In the genomic region with DNA sequence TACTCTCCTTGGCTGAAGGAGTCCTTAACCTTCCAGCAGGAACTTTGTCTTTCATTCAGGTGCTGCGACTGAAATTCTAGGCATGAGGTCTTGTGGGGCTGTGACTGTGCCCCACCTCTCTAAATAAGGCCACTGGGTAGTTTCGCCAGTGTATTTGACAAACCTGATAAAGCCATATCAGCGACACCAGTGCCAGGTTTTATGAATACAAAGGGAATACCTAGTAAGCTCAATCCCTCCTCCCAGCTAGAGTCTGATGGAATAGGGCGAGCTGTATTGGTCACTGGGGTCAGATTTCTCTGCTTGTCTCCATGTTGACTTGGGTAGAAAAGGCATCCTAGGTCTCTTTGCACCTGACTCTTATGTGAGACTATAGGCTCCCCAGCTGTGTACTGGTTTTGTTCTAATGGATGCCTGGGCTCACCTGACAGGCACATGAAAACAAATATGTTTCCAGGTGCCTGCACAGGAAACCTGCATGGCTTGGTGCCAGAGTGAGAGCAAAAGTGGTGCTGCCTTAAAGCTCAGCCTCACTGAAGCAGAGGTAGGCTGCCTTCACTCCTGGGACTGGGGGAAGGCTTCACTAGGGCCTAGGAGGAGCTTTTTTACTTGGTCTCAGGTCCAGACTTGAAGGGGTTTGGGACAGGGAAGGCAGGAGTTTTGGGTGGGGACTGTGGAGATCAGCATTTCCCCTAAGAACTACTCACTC, we compare ENCODE assay signal across 9 cellular contexts. TPM values are rescaled to one million over a fixed set of nuclear protein-coding genes. Genes with fewer than 3 reads are reported as not detected.
DNase-seq lines count a peak whose midpoint lies in the region; TF ChIP-seq lines count a peak whose summit lies in the region.
"Had no signal": no experiment of that assay in that cellular context is flagged by ENCODE, and none has a peak within 500 bp of the region (broad histone marks: within the 10 kb centered on the region; RNA-seq: fewer than 3 reads in every experiment).

No MANE protein-coding gene starts in this region.

- DNase-seq in OCI-LY7 (ENCODE audit: low spot score) (peak; percentile 82), adipocyte (ENCODE audit: low read depth) (no peak), EL (no peak), NOMO-1 treated with dmso at 0.1 percent for 144 hours (lab: John Stamatoyannopoulos, UW; ENCODE audit: unreplicated experiment) (no peak), esophagus muscularis mucosa (ENCODE audit: extremely low spot score) (no peak)
- DNase-seq in stimulated activated CD4-positive, alpha-beta T cell treated with anti-CD3 and anti-CD28 coated beads, Interleukin-2, amount 100 ng/mL, for 4 hours (ENCODE audit: low read depth): peak; percentile 29
- no peak for DNase-seq in stimulated activated CD8-positive, alpha-beta memory T cell treated with anti-CD3 and anti-CD28 coated beads, Interleukin-4, amount 100 ng/mL, for 48 hours

- H3K4me2 ChIP-seq in KMS-11: peak overlapping the region; percentile 2; the same call in 1 of the 2 replicates
- peak overlapping the region; percentile 64 for H3K4me2 ChIP-seq in OCI-LY7 (ENCODE audit: low read length)

- no peak for TF ChIP-seq CTCF in KMS-11 (conservative IDR thresholded peaks at IDR 0.05; ENCODE audit: low read depth, low read length)
- no peak for TF ChIP-seq CTCF in OCI-LY7 (conservative IDR thresholded peaks at IDR 0.05; ENCODE audit: low read length)
- no peak for TF ChIP-seq CTCF in esophagus muscularis mucosa (IDR thresholded peaks at IDR 0.05)

- 95% methylated on average over 4 of the region's 4 CpGs for whole genome bisulfite sequencing in esophagus muscularis mucosa

- CTCF ChIA-PET in OCI-LY7 (lab: Charles Lee; ENCODE audit: unreplicated experiment): interaction anchor here (0.6 to 1.9 kb wide), 4 partner anchors 9 to 15 kb away, joined by 4 to 13 read pairs (median 6); partner anchors contain the start of gene SLC7A6

- TF ChIP-seq POLR2A in esophagus muscularis mucosa (IDR thresholded peaks at IDR 0.05; ENCODE audit: low read depth): no peak

- H3K79me2 ChIP-seq in KMS-11 (ENCODE audit: insufficient read depth, low read depth): peaks cover 71% of the 10 kb centered on the region
- H3K79me2 ChIP-seq in OCI-LY7 (ENCODE audit: insufficient read depth, low read depth, low read length): peaks cover 81% of the 10 kb centered on the region

- H3K9ac ChIP-seq in KMS-11 (no peak overlapping the region), adipocyte (ENCODE audit: low read length) (peak overlapping the region; percentile 9)

- no peaks in the 10 kb centered on the region for H3K27me3 ChIP-seq in KMS-11 (ENCODE audit: insufficient read depth, low read depth)
- no peaks in the 10 kb centered on the region for H3K27me3 ChIP-seq in adipocyte (replicated peaks; ENCODE audit: control insufficient read depth, insufficient read depth, low read length)
- H3K27me3 ChIP-seq in esophagus muscularis mucosa: no peaks in the 10 kb centered on the region

- H3K4me3 ChIP-seq in KMS-11 (IDR thresholded peaks at IDR 0.05; ENCODE audit: insufficient read depth, low read depth, low read length) (no peak overlapping the region), OCI-LY7 (ENCODE audit: low read depth, low read length, poor library complexity, severe bottlenecking) (peak overlapping the region; percentile 15), adipocyte (ENCODE audit: low read length) (no peak overlapping the region), esophagus muscularis mucosa (no peak overlapping the region)
- H3K4me3 ChIP-seq: HAP-1 had no signal

- H3K36me3 ChIP-seq in KMS-11 (ENCODE audit: insufficient read depth) (peaks cover 3% of the 10 kb centered on the region; the same call in 1 of the 2 replicates), OCI-LY7 (ENCODE audit: insufficient read depth, low read length) (peaks cover 84% of the 10 kb centered on the region), adipocyte (ENCODE audit: control insufficient read depth, insufficient read depth, low read length, severe bottlenecking) (peaks cover 73% of the 10 kb centered on the region), esophagus muscularis mucosa (peaks cover 10 to 55% (median 15%) of the 10 kb centered on the region in 4 donors)

- no peaks in the 10 kb centered on the region for H3K9me2 ChIP-seq in OCI-LY7 (ENCODE audit: insufficient read depth, low read length)

- H3K4me1 ChIP-seq in KMS-11 (ENCODE audit: low read depth, poor library complexity, severe bottlenecking): peaks cover 76% of the 10 kb centered on the region
- peaks cover 66% of the 10 kb centered on the region for H3K4me1 ChIP-seq in OCI-LY7 (ENCODE audit: insufficient read depth, low read length, poor library complexity, severe bottlenecking)
- H3K4me1 ChIP-seq in adipocyte (ENCODE audit: control insufficient read depth, insufficient read depth, low read length): peaks cover 80% of the 10 kb centered on the region
- peaks cover 49 to 81% (median 74%) of the 10 kb centered on the region in 4 donors for H3K4me1 ChIP-seq in esophagus muscularis mucosa

- intact Hi-C loops in OCI-LY7 (cut with micrococcal nuclease; ENCODE audit: unreplicated experiment) (no loop called here), esophagus muscularis mucosa (cut with DNase I) (no loop called here)

- H4K20me1 ChIP-seq in KMS-11 (ENCODE audit: insufficient read depth): peaks cover 27% of the 10 kb centered on the region
- peaks cover 5% of the 10 kb centered on the region; the same call in 1 of the 2 replicates for H4K20me1 ChIP-seq in OCI-LY7 (ENCODE audit: insufficient read depth, low read length)

- TF ChIP-seq EP300 in esophagus muscularis mucosa (IDR thresholded peaks at IDR 0.05): no peak

- BruUV-seq in OCI-LY7 (replicated peaks; lab: Mats Ljungman, UMichigan): no TSS peak

- POLR2A ChIA-PET in OCI-LY7 (lab: Charles Lee): interaction anchor here (0.5 to 2.2 kb wide), 16 partner anchors 9 to 955 kb away, joined by 3 to 17 read pairs (median 4); partner anchors contain the start of genes NFATC3, PRMT7, SLC7A6 and SLC7A6OS

- no peak overlapping the region for H2AFZ ChIP-seq in KMS-11 (ENCODE audit: low read depth)
- H2AFZ ChIP-seq in OCI-LY7 (ENCODE audit: low read length): no peak overlapping the region

- peak overlapping the region; percentile 18; the same call in 1 of the 2 replicates for H3K27ac ChIP-seq in KMS-11
- H3K27ac ChIP-seq in OCI-LY7 (ENCODE audit: low read depth, low read length, poor library complexity, severe bottlenecking): peak overlapping the region; percentile 79
- H3K27ac ChIP-seq in esophagus muscularis mucosa (replicated peaks in 1 of 4): peak overlapping the region in 2 of 4 donors; percentile 9 to 13

- H3K9me3 ChIP-seq in OCI-LY7 (ENCODE audit: low read length) (no peaks in the 10 kb centered on the region), adipocyte (ENCODE audit: control insufficient read depth, low read length) (no peaks in the 10 kb centered on the region), esophagus muscularis mucosa (no peaks in the 10 kb centered on the region)
- H3K9me3 ChIP-seq: HAP-1 had no signal

RNA-seq across cellular contexts. Expression of gene SLC7A6, which starts 8.3 kb away (rescaled TPM):
- total RNA-seq in OCI-LY7 (2014; rRNA removed; shearing (Covaris generic)): 50.9 and 53.1 TPM in 2 replicates
- 79.5 and 98.8 TPM in 2 replicates for total RNA-seq in OCI-LY7 (2022)
- total RNA-seq in esophagus muscularis mucosa: 10 to 100 TPM; 18.9 to 37.1 (median 27.3) TPM

RNA-seq across cellular contexts. Expression of gene PLA2G15, which starts 27.5 kb away (rescaled TPM):
- total RNA-seq in OCI-LY7 (2014; rRNA removed; shearing (Covaris generic)): 38.9 and 46.2 TPM in 2 replicates
- total RNA-seq in OCI-LY7 (2022) (27.5 and 36.8 TPM in 2 replicates), esophagus muscularis mucosa (10 to 100 TPM; 10.4 to 22.0 (median 15.3) TPM)

RNA-seq across cellular contexts. Expression of gene ESRP2, which starts 36.7 kb away (rescaled TPM):
- total RNA-seq in OCI-LY7 (2014; rRNA removed; shearing (Covaris generic)): 0.08 TPM in 1 of 2 replicates, not detected in the other
- total RNA-seq in OCI-LY7 (2022) (not detected in 2 replicates), esophagus muscularis mucosa (1 to 10 TPM in 1 of 4 donors, under 1 TPM in 3; 0.17 to 2.1 (median 0.52) TPM)

RNA-seq across cellular contexts. Expression of gene SLC7A6OS, which starts 38.1 kb away (rescaled TPM):
- total RNA-seq in OCI-LY7 (2014; rRNA removed; shearing (Covaris generic)): 28.6 and 35.2 TPM in 2 replicates
- total RNA-seq in OCI-LY7 (2022) (33.4 and 35.8 TPM in 2 replicates), esophagus muscularis mucosa (10 to 100 TPM in 2 of 4 donors, 1 to 10 TPM in 2; 8.7 to 15.7 (median 11.5) TPM)

RNA-seq across cellular contexts. Expression of gene PRMT7, which starts 38.2 kb away (rescaled TPM):
- 75.3 and 85.1 TPM in 2 replicates for total RNA-seq in OCI-LY7 (2014; rRNA removed; shearing (Covaris generic))
- total RNA-seq in OCI-LY7 (2022) (80.4 and 85.5 TPM in 2 replicates), esophagus muscularis mucosa (10 to 100 TPM; 20.0 to 31.1 (median 26.8) TPM)

Comparison
In these comparisons a context has a peak if more than half of its experiments do, and no peak if none do; other contexts are left out.
1. DNase-seq: peak in OCI-LY7 (single experiment) and stimulated activated CD4-positive, alpha-beta T cell treated with anti-CD3 and anti-CD28 coated beads, Interleukin-2, amount 100 ng/mL, for 4 hours (single experiment); none in adipocyte (single experiment), EL (single experiment), NOMO-1 treated with dmso at 0.1 percent for 144 hours (single experiment), esophagus muscularis mucosa (single experiment) and stimulated activated CD8-positive, alpha-beta memory T cell treated with anti-CD3 and anti-CD28 coated beads, Interleukin-4, amount 100 ng/mL, for 48 hours (single experiment).